ENCODE assay signal across 8 cellular contexts in genomic region chr18:62716679-62717058, GRCh38. TPM values are rescaled to one million over a fixed set of nuclear protein-coding genes. Genes with fewer than 3 reads are reported as not detected.
A peak's percentile ranks its signal among the peaks of the same experiment; 100 is the strongest.
DNase-seq lines count a peak whose midpoint lies in the region; ATAC-seq, FAIRE-seq and TF ChIP-seq lines count a peak whose summit lies in the region.

No MANE protein-coding gene starts in this region.

- H3K27me3 ChIP-seq in HCT116 (ENCODE audit: insufficient read depth, low read length) (no peaks in the 10 kb centered on the region), astrocyte (ENCODE audit: insufficient read depth, low read length) (no peaks in the 10 kb centered on the region)

- peak overlapping the region; percentile 82 for H3K4me2 ChIP-seq in HCT116 (ENCODE audit: low read length)
- H3K4me2 ChIP-seq in astrocyte (ENCODE audit: low read length), result peak overlapping the region; percentile 95

- BruUV-seq in HCT116 (replicated peaks; lab: Mats Ljungman, UMichigan), result no TSS peak

- no peak for TF ChIP-seq POLR2A in HCT116 (IDR thresholded peaks at IDR 0.05; ENCODE audit: borderline replicate concordance, extremely low read depth, insufficient read depth, insufficient read length)

- H3K9me3 ChIP-seq in HCT116 (ENCODE audit: control insufficient read depth in 1 of 2, insufficient read depth in 1 of 2, low read depth in 1 of 2, low read length in 2 of 2) (no peaks in the 10 kb centered on the region), astrocyte (ENCODE audit: insufficient read depth, low read depth, low read length) (no peaks in the 10 kb centered on the region)

- H3K4me1 ChIP-seq in HCT116 (ENCODE audit: control insufficient read depth in 1 of 2, insufficient read depth in 2 of 2, low read length in 2 of 2) (peaks cover 8 to 27% of the 10 kb centered on the region in 2 experiments), astrocyte (ENCODE audit: insufficient read depth, low read length) (peaks cover 11% of the 10 kb centered on the region)

- H3K27ac ChIP-seq in HCT116 (ENCODE audit: low read depth, low read length) (peak overlapping the region; percentile 64; the same call in 1 of the 2 replicates), astrocyte (ENCODE audit: low read depth, low read length) (peak overlapping the region; percentile 24)

- no peak overlapping the region for H2AFZ ChIP-seq in HCT116 (ENCODE audit: low read depth, low read length, poor library complexity, severe bottlenecking)
- no peak overlapping the region for H2AFZ ChIP-seq in astrocyte (ENCODE audit: low read depth, low read length)

- no peaks in the 10 kb centered on the region for H3K36me3 ChIP-seq in HCT116 (ENCODE audit: control insufficient read depth in 1 of 2, insufficient read depth in 2 of 2, low read length in 2 of 2)
- H3K36me3 ChIP-seq in astrocyte (ENCODE audit: insufficient read depth, low read length), result no peaks in the 10 kb centered on the region

- POLR2A ChIA-PET in HCT116 (lab: Charles Lee), result interaction anchor here (0.7 to 1.1 kb wide), 2 partner anchors 10 to 23 kb away, joined by 4 to 6 read pairs; no protein-coding TSS in a partner anchor

- no peaks in the 10 kb centered on the region for H3K27me3 Mint-ChIP-seq in astrocyte (ENCODE audit: low read depth, unreplicated experiment)

- no peak overlapping the region for H3K27ac Mint-ChIP-seq in astrocyte (ENCODE audit: unreplicated experiment)

- no peaks in the 10 kb centered on the region for H3K36me3 Mint-ChIP-seq in astrocyte (ENCODE audit: low read depth, unreplicated experiment)

- 0 out of 6 replicates have a peak, but pooled peaks of 1 of the 3 experiments have one; percentile 2 for TF ChIP-seq CTCF in HCT116 (IDR thresholded peaks at IDR 0.05 in 2 of 3, conservative IDR thresholded peaks at IDR 0.05 in 1 of 3; ENCODE audit: borderline replicate concordance in 1 of 3, insufficient read depth in 1 of 3, low read depth in 2 of 3, low read length in 2 of 3)
- no peak for TF ChIP-seq CTCF in astrocyte (IDR thresholded peaks at IDR 0.05; ENCODE audit: insufficient read depth, low read depth, low read length)

- CTCF ChIA-PET in HCT116 (lab: Charles Lee), result interaction anchor here (0.7 to 1.9 kb wide), 2 partner anchors 242 to 267 kb away, joined by 3 to 9 read pairs; no protein-coding TSS in a partner anchor

- no peak for FAIRE-seq in astrocyte (lab: Jason Lieb, UNC)

- DNase-seq in EL (peak; percentile 46), HCT116 (ENCODE audit: low read depth, low spot score) (no peak), astrocyte (ENCODE audit: low read depth) (peak; percentile 11), hepatic stellate cell (ENCODE audit: low spot score) (peak; percentile 43), sciatic nerve (ENCODE audit: low spot score) (peak; percentile 73)

- no peak overlapping the region for H3K4me3 Mint-ChIP-seq in astrocyte (ENCODE audit: unreplicated experiment)

- H3K4me3 ChIP-seq in HCT116 (replicated peaks in 1 of 2; ENCODE audit: low read depth in 1 of 2, low read length in 2 of 2) (peak overlapping the region; percentile 49 to 66), astrocyte (ENCODE audit: insufficient read depth, low read depth, low read length) (peak overlapping the region; percentile 61)

- H4K20me1 ChIP-seq in HCT116 (ENCODE audit: insufficient read depth) (no peaks in the 10 kb centered on the region), astrocyte (ENCODE audit: insufficient read depth, low read length) (peaks cover 13% of the 10 kb centered on the region)

- ATAC-seq in HCT116 (no peak), sciatic nerve (no peak), GM18873 (IDR thresholded peaks at IDR 0.05; ENCODE audit: low FRiP score, unreplicated experiment) (no peak), GM21576 (IDR thresholded peaks at IDR 0.05; ENCODE audit: unreplicated experiment) (no peak)

- TF ChIP-seq RAD21 in HCT116 (IDR thresholded peaks at IDR 0.05; ENCODE audit: low read depth), result no peak

- H3K9me2 ChIP-seq in HCT116 (ENCODE audit: insufficient read depth), result no peaks in the 10 kb centered on the region

- RAD21 ChIA-PET in HCT116 (lab: Charles Lee; ENCODE audit: low non-redundant PET in 1 of 2, low total read pairs in 2 of 2, uncharacterized antibody in 2 of 2, unreplicated experiment in 2 of 2), result interaction anchor here (0.6 to 0.8 kb wide), 3 partner anchors 228 to 291 kb away, joined by 3 to 6 read pairs (median 3); no protein-coding TSS in a partner anchor

- intact Hi-C loops in HCT116 (cut with micrococcal nuclease) (loop anchor here (5.0 kb wide), 1 partner anchor 156 kb away; no protein-coding TSS in a partner anchor), sciatic nerve (cut with DNase I) (no loop called here)

- peaks cover 38% of the 10 kb centered on the region for H3K79me2 ChIP-seq in HCT116 (ENCODE audit: insufficient read depth, low read length)
- peaks cover 55% of the 10 kb centered on the region for H3K79me2 ChIP-seq in astrocyte (ENCODE audit: insufficient read depth, low read length)

- H3K9ac ChIP-seq in HCT116 (ENCODE audit: low read length) (peak overlapping the region; percentile 56), astrocyte (ENCODE audit: low read length) (peak overlapping the region; percentile 83)

- H3K4me1 Mint-ChIP-seq in astrocyte (ENCODE audit: low read depth, unreplicated experiment), result peaks cover 14% of the 10 kb centered on the region

- no peaks in the 10 kb centered on the region for H3K9me3 Mint-ChIP-seq in astrocyte (ENCODE audit: unreplicated experiment)

TF ChIP-seq in HCT116, 20 proteins besides CTCF, POLR2A, EP300 and RAD21 (continues in another document):
- TF ChIP-seq CEBPB (IDR thresholded peaks at IDR 0.05; ENCODE audit: low read depth) (no peak), FOSL1 (IDR thresholded peaks at IDR 0.05; ENCODE audit: low read depth) (no peak), SIN3A (IDR thresholded peaks at IDR 0.05; ENCODE audit: low read depth) (no peak), ZFX (IDR thresholded peaks at IDR 0.05) (no peak), REST (IDR thresholded peaks at IDR 0.05; ENCODE audit: low read depth) (no peak), SRF (IDR thresholded peaks at IDR 0.05; ENCODE audit: low read depth) (no peak)

TF ChIP-seq in PFSK-1, 5 proteins besides CTCF, POLR2A, EP300 and RAD21:
- TF ChIP-seq TAF1 (IDR thresholded peaks at IDR 0.05; ENCODE audit: borderline replicate concordance, insufficient read depth, low read length), result no peak
- no peak for TF ChIP-seq FOXP2 (optimal IDR thresholded peaks at IDR 0.05; ENCODE audit: borderline replicate concordance, extremely low read depth, extremely low read length, insufficient read depth)
- TF ChIP-seq SIN3A (IDR thresholded peaks at IDR 0.05; ENCODE audit: borderline replicate concordance, insufficient read depth, low read length), result peak; percentile 6; the same call in 1 of the 2 replicates
- no peak for TF ChIP-seq REST (IDR thresholded peaks at IDR 0.05; ENCODE audit: insufficient read depth in 1 of 2, low read depth in 2 of 2, low read length in 2 of 2)

RNA-seq across cellular contexts. Expression of gene PHLPP1, which starts 1.3 kb away (rescaled TPM):
- 14.7 TPM for total RNA-seq in HCT116 (2021; ENCODE audit: unreplicated experiment)
- 6.7 TPM in 2 replicates for polyA plus RNA-seq in HCT116 (2012)
- polyA plus RNA-seq in PFSK-1 (2012; ENCODE audit: insufficient read length, low read depth), result 13.5 TPM
- total RNA-seq in astrocyte, result 11.2 and 13.3 TPM in 2 replicates
- 23.8 TPM for total RNA-seq in sciatic nerve
